Comparison of ENCODE assay signal across 8 cellular contexts in the genomic region with DNA sequence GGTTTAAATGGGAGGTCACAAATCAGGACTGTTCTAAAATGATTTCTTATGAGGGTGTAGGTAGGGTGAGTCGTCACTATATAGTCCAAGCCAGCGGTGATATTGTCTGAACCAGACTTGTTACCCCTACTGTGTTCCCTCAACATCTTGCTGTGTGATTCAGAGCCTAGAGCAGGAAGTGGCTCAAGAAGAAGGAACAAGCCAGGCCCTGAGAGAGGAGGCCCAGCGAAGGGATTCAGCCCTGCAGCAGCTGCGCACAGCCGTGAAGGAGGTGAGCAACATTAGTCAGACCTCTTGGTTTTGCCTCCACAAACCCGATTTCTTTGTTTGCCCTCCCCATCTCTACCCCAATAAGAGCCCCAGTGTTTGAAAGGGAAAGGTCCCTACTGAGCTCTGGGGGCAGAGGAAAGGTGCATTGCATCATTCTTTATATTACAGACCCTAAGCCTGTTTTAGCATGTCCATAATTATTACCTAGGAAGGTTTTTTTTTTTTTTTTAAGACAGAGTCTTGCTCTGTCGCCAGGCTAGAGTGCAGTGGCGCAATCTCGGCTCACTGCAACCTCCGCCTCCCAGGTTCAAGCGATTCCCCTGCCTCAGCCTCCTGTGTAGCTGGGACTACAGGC. TPM values are rescaled to one million over a fixed set of nuclear protein-coding genes. Genes with fewer than 3 reads are reported as not detected.
A peak's percentile ranks its signal among the peaks of the same experiment; 100 is the strongest.
DNase-seq lines count a peak whose midpoint lies in the region; ATAC-seq and TF ChIP-seq lines count a peak whose summit lies in the region.

No MANE protein-coding gene starts in this region.

- no peak overlapping the region for H3K4me2 ChIP-seq in Karpas-422 (ENCODE audit: low read depth, low read length, poor library complexity, severe bottlenecking)

- H3K79me2 ChIP-seq in Karpas-422 (ENCODE audit: low read length), result peaks cover 9% of the 10 kb centered on the region

- no peaks in the 10 kb centered on the region for H3K9me2 ChIP-seq in Karpas-422 (replicated peaks; ENCODE audit: insufficient read depth, low read length)

- H3K27me3 ChIP-seq in ascending aorta (no peaks in the 10 kb centered on the region), Karpas-422 (ENCODE audit: low read length) (no peaks in the 10 kb centered on the region)

- no peaks in the 10 kb centered on the region for H3K9me3 ChIP-seq in ascending aorta
- H3K9me3 ChIP-seq in Karpas-422 (ENCODE audit: low read length), result no peaks in the 10 kb centered on the region

- peaks cover 0 to 3% of the 10 kb centered on the region in 2 donors for H3K36me3 ChIP-seq in ascending aorta
- H3K36me3 ChIP-seq in Karpas-422 (ENCODE audit: insufficient read depth, low read length), result peaks cover 33% of the 10 kb centered on the region; the same call in 1 of the 2 replicates

- no peak for ATAC-seq in GM18511 (IDR thresholded peaks at IDR 0.05; ENCODE audit: unreplicated experiment)

- TF ChIP-seq CTCF in NB4 (IDR thresholded peaks at IDR 0.05; ENCODE audit: low read depth, low read length) (no peak), ascending aorta (IDR thresholded peaks at IDR 0.05) (no peak)

- H3K4me1 ChIP-seq in ascending aorta, result peaks cover 20 to 37% of the 10 kb centered on the region in 2 donors
- H3K4me1 ChIP-seq in Karpas-422 (ENCODE audit: low read length), result peaks cover 31% of the 10 kb centered on the region

- H4K20me1 ChIP-seq in Karpas-422 (ENCODE audit: insufficient read depth, low read depth, low read length), result no peaks in the 10 kb centered on the region

- no peak overlapping the region for H3K4me3 ChIP-seq in NB4 (ENCODE audit: low read depth, low read length)
- H3K4me3 ChIP-seq in ascending aorta, result no peak overlapping the region
- H3K4me3 ChIP-seq in Karpas-422 (ENCODE audit: low read length), result no peak overlapping the region

- DNase-seq in CD1c-positive myeloid dendritic cell (ENCODE audit: extremely low spot score) (peak; percentile 82), NB4 (ENCODE audit: low read depth) (peak; percentile 94), ascending aorta (ENCODE audit: low spot score in 2 of 2) (no peak), mesenteric fat pad (ENCODE audit: low spot score) (peak; percentile 60), SW 1271 (lab: John Stamatoyannopoulos, UW) (no peak), DMS114 treated with DMSO at 0.1 percent for 48 hours (lab: John Stamatoyannopoulos, UW; ENCODE audit: unreplicated experiment) (no peak), Karpas-422 (no peak)

- intact Hi-C loops in ascending aorta (cut with DNase I), result loop anchor here (1.0 kb wide), 1 partner anchor 46 kb away; no protein-coding TSS in a partner anchor

- H3K27ac ChIP-seq in ascending aorta (peak overlapping the region; percentile 90 to 99), Karpas-422 (ENCODE audit: low read length) (no peak overlapping the region)

- no peak overlapping the region for H3K9ac ChIP-seq in Karpas-422 (ENCODE audit: low read length)

- TF ChIP-seq POLR2A in NB4 (IDR thresholded peaks at IDR 0.05; ENCODE audit: extremely low read depth, insufficient read length), result no peak

- H2AFZ ChIP-seq in Karpas-422 (ENCODE audit: low read length), result no peak overlapping the region

RNA-seq across cellular contexts. Expression of gene SH3BGRL3, which starts 5.0 kb away (rescaled TPM):
- total RNA-seq in ascending aorta, result 228 TPM
- 229 TPM for total RNA-seq in mesenteric fat pad
- 108 and 143 TPM in 2 replicates for total RNA-seq in Karpas-422 (2014; rRNA removed; shearing (Covaris generic); ENCODE audit: low replicate concordance)

RNA-seq across cellular contexts. Expression of gene UBXN11, which starts 31.5 kb away (rescaled TPM):
- 14.5 TPM for total RNA-seq in ascending aorta
- 22.2 TPM for total RNA-seq in mesenteric fat pad
- 20.7 and 56.0 TPM in 2 replicates for total RNA-seq in Karpas-422 (2014; rRNA removed; shearing (Covaris generic); ENCODE audit: low replicate concordance)

RNA-seq across cellular contexts. Expression of gene CEP85, which starts 40.9 kb away (rescaled TPM):
- total RNA-seq in ascending aorta (5.0 TPM), mesenteric fat pad (3.5 TPM)
- total RNA-seq in Karpas-422 (2014; rRNA removed; shearing (Covaris generic); ENCODE audit: low replicate concordance), result 23.8 and 31.5 TPM in 2 replicates

RNA-seq across cellular contexts. Expression of gene CD52, which starts 42.8 kb away (rescaled TPM):
- total RNA-seq in ascending aorta, result not detected
- total RNA-seq in mesenteric fat pad, result 27.1 TPM
- total RNA-seq in Karpas-422 (2014; rRNA removed; shearing (Covaris generic); ENCODE audit: low replicate concordance), result 614 and 735 TPM in 2 replicates

Comparison
In these comparisons a context has a peak if more than half of its experiments do, and no peak if none do; other contexts are left out.
1. DNase-seq: peak in CD1c-positive myeloid dendritic cell (single experiment), NB4 (single experiment) and mesenteric fat pad (single experiment); none in ascending aorta (0 of 2), SW 1271 (0 of 2), DMS114 treated with DMSO at 0.1 percent for 48 hours (single experiment) and Karpas-422 (single experiment).